In the genomic region with DNA sequence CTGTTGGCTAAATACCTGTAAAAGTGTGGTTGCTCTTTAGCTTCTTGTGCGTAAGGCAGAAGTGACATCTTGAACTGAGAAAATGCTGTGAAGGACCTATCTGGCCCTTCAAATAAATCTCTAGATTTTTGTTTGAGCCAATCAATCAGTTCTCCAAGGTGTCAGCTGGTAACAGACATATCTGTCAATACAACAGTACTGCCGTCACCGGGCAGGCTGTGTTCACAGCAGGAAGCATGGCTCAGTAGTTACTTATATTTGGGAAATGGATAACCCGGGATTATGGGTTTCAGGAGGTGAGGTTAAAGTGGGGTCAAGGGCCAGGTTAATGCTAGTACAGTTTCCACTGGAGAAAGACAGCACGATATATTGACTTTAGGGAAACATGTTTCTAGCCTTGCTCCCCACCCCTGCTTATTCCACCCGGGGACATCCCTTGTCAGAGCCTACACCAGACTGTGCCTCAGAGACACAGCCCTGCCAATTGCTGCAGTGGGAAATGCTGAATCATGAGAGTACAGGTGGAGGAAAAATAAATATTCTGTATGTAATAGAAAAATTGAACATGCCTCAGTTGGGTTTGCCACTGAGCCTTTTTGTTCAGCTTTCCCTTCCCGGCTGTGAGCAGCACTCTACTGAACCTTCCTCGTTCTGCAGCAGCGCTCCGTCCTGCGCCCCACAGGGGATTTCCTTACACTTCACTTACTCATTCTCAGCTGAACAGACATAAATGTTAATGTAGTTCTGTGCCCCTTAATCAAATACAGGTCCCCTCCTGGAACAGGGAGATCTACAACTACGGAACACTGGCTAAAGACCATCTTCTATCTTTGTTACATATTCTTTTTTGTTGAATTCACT, we compare ENCODE assay signal across 21 cellular contexts.
DNase-seq lines count a peak whose midpoint lies in the region; ATAC-seq and TF ChIP-seq lines count a peak whose summit lies in the region.
"Had no signal": no experiment of that assay in that cellular context is flagged by ENCODE, and none has a peak within 500 bp of the region (broad histone marks: within the 10 kb centered on the region; RNA-seq: fewer than 3 reads in every experiment).

No MANE protein-coding gene starts in this region.

- H3K4me1 Mint-ChIP-seq in osteocyte (ENCODE audit: unreplicated experiment) = peaks cover 24% of the 10 kb centered on the region
- no peaks in the 10 kb centered on the region for H3K4me1 Mint-ChIP-seq in activated CD4-positive, alpha-beta memory T cell treated with anti-CD3 and anti-CD28 coated beads for 36 hours (ENCODE audit: low read depth)

- POLR2A ChIA-PET in activated CD4-positive, alpha-beta memory T cell treated with anti-CD3 and anti-CD28 coated beads for 36 hours (lab: Charles Lee) = no interaction called here

- H3K27ac ChIP-seq in esophagus muscularis mucosa (replicated peaks in 1 of 4) = no peak overlapping the region
- H3K27ac ChIP-seq: BLaER1, body of pancreas, right atrium auricular region, RWPE1, suprapubic skin had no signal

- H3K27me3 ChIP-seq in esophagus muscularis mucosa = no peaks in the 10 kb centered on the region
- H3K27me3 ChIP-seq: BLaER1, body of pancreas, right atrium auricular region, suprapubic skin had no signal

- CTCF ChIA-PET in activated CD4-positive, alpha-beta memory T cell treated with anti-CD3 and anti-CD28 coated beads for 36 hours (lab: Charles Lee) = no interaction called here

- H3K9me3 Mint-ChIP-seq in osteocyte (ENCODE audit: unreplicated experiment) = no peaks in the 10 kb centered on the region
- no peaks in the 10 kb centered on the region for H3K9me3 Mint-ChIP-seq in activated CD4-positive, alpha-beta memory T cell treated with anti-CD3 and anti-CD28 coated beads for 36 hours
- H3K9me3 Mint-ChIP-seq: naive thymus-derived CD8-positive, alpha-beta T cell; T-helper 1 cell treated with Interleukin-12 subunit alpha and Interleukin-12 subunit beta and Interleukin-4 antibody, amounts not matched to agents 30 μg/mL and 1 μg/mL, for 36 hours had no signal

- WGBS in esophagus muscularis mucosa = 91% methylated on average over 12 of the region's 12 CpGs

- no peaks in the 10 kb centered on the region for H3K9me3 ChIP-seq in esophagus muscularis mucosa
- H3K9me3 ChIP-seq: BLaER1, body of pancreas, right atrium auricular region, suprapubic skin had no signal

- H3K27ac Mint-ChIP-seq in osteocyte (ENCODE audit: unreplicated experiment) = peak overlapping the region; percentile 4
- no peak overlapping the region for H3K27ac Mint-ChIP-seq in activated CD4-positive, alpha-beta memory T cell treated with anti-CD3 and anti-CD28 coated beads for 36 hours
- H3K27ac Mint-ChIP-seq: naive thymus-derived CD8-positive, alpha-beta T cell; T-helper 1 cell treated with Interleukin-12 subunit alpha and Interleukin-12 subunit beta and Interleukin-4 antibody, amounts not matched to agents 30 μg/mL and 1 μg/mL, for 36 hours had no signal

- TF ChIP-seq POLR2A in esophagus muscularis mucosa (IDR thresholded peaks at IDR 0.05; ENCODE audit: low read depth) = no peak

- H3K36me3 ChIP-seq in esophagus muscularis mucosa = no peaks in the 10 kb centered on the region
- H3K36me3 ChIP-seq: right atrium auricular region, suprapubic skin had no signal

- no peaks in the 10 kb centered on the region for H3K36me3 Mint-ChIP-seq in osteocyte (ENCODE audit: unreplicated experiment)
- no peaks in the 10 kb centered on the region for H3K36me3 Mint-ChIP-seq in activated CD4-positive, alpha-beta memory T cell treated with anti-CD3 and anti-CD28 coated beads for 36 hours
- H3K36me3 Mint-ChIP-seq: naive thymus-derived CD8-positive, alpha-beta T cell had no signal

- no peak for TF ChIP-seq EP300 in esophagus muscularis mucosa (IDR thresholded peaks at IDR 0.05)

- in situ Hi-C loops in GM13976 (cut with MboI; ENCODE audit: low sequenced_read_pairs, unreplicated experiment) = no loop called here

- H3K4me3 Mint-ChIP-seq in osteocyte (ENCODE audit: unreplicated experiment) = no peak overlapping the region
- H3K4me3 Mint-ChIP-seq in activated CD4-positive, alpha-beta memory T cell treated with anti-CD3 and anti-CD28 coated beads for 36 hours = no peak overlapping the region
- H3K4me3 Mint-ChIP-seq: naive thymus-derived CD8-positive, alpha-beta T cell; T-helper 1 cell treated with Interleukin-12 subunit alpha and Interleukin-12 subunit beta and Interleukin-4 antibody, amounts not matched to agents 30 μg/mL and 1 μg/mL, for 36 hours had no signal

- TF ChIP-seq CTCF in GM13976 (IDR thresholded peaks at IDR 0.05; ENCODE audit: borderline replicate concordance, control extremely low read depth, extremely low read depth, insufficient read depth, missing control alignments) = no peak
- TF ChIP-seq CTCF in esophagus muscularis mucosa (IDR thresholded peaks at IDR 0.05) = no peak
- no peak for TF ChIP-seq CTCF in osteocyte (IDR thresholded peaks at IDR 0.05)

- intact Hi-C loops in esophagus muscularis mucosa (cut with DNase I) = no loop called here
- intact Hi-C loops in activated CD4-positive, alpha-beta memory T cell treated with anti-CD3 and anti-CD28 coated beads for 36 hours (cut with micrococcal nuclease) = no loop called here

- DNase-seq in GM13976 (ENCODE audit: low spot score) = peak; percentile 26
- DNase-seq in NCI-H69 (lab: John Stamatoyannopoulos, UW) = peak; percentile 60
- DNase-seq in esophagus muscularis mucosa (ENCODE audit: extremely low spot score) = peak; percentile 53
- DNase-seq in osteocyte (ENCODE audit: extremely low spot score, unreplicated experiment) = no peak
- no peak for DNase-seq in activated CD4-positive, alpha-beta memory T cell treated with anti-CD3 and anti-CD28 coated beads for 36 hours
- DNase-seq: activated CD4-positive, CD25-positive, alpha-beta regulatory T cell treated with anti-CD3 and anti-CD28 coated beads, Interleukin-2, amount 50 U/mL, for 72 hours; body of pancreas; DMS153; dorsolateral prefrontal cortex; hypothalamus; naive thymus-derived CD8-positive, alpha-beta T cell; NCI-H2107; NCI-H748 treated with DMSO at 0.1 percent for 48 hours; stimulated activated CD4-positive, alpha-beta T cell treated with anti-CD3 and anti-CD28 coated beads, Interleukin-1b, Interleukin-23, amount 100 ng/mL, for 48 hours had no signal

- no peaks in the 10 kb centered on the region for H3K4me1 ChIP-seq in esophagus muscularis mucosa
- H3K4me1 ChIP-seq: body of pancreas, right atrium auricular region, suprapubic skin had no signal

- ATAC-seq in GM19463 (IDR thresholded peaks at IDR 0.05; ENCODE audit: unreplicated experiment) (no peak), HG02840 (IDR thresholded peaks at IDR 0.05; ENCODE audit: low FRiP score, unreplicated experiment) (no peak)
- ATAC-seq: body of pancreas; naive thymus-derived CD8-positive, alpha-beta T cell had no signal

- peaks cover 2% of the 10 kb centered on the region for H3K27me3 Mint-ChIP-seq in osteocyte (ENCODE audit: unreplicated experiment)
- H3K27me3 Mint-ChIP-seq in activated CD4-positive, alpha-beta memory T cell treated with anti-CD3 and anti-CD28 coated beads for 36 hours = peaks cover 6% of the 10 kb centered on the region

- H3K4me3 ChIP-seq in esophagus muscularis mucosa = no peak overlapping the region
- H3K4me3 ChIP-seq: BLaER1, body of pancreas, dorsolateral prefrontal cortex, right atrium auricular region, suprapubic skin had no signal

Comparison
In these comparisons a context has a peak if more than half of its experiments do, and no peak if none do; other contexts are left out.
1. DNase-seq: peak in GM13976 (single experiment), NCI-H69 (single experiment) and esophagus muscularis mucosa (single experiment); none in osteocyte (single experiment) and activated CD4-positive, alpha-beta memory T cell treated with anti-CD3 and anti-CD28 coated beads for 36 hours (single experiment).